ENCODE assay signal across 28 cellular contexts in the genomic region with DNA sequence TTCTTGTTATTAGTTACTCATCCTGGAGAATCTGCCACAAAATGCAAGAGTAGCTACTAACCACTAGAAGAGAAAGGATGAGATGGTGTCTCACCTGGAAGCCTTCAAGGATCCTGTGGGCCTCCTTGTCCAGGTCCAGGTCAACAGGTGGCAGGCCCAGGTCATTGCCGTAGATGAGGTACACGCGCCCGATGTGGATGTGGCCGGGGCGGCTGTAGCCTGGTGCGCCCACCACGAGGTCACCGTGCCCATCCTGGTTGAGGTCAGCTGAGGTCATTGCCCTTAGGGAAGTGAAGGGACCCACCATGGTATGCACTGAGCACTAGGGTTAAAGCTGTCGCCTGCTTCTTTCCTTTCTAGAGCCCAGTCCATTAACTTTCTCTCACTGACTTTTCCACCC.
"Had no signal": no experiment of that assay in that cellular context is flagged by ENCODE, and none has a peak within 500 bp of the region (broad histone marks: within the 10 kb centered on the region; RNA-seq: fewer than 3 reads in every experiment).

No MANE protein-coding gene starts in this region.

- H3K4me3 ChIP-seq: adrenal gland, body of pancreas, breast epithelium had no signal

- DNase-seq: activated B cell treated with CpG ODN at 0.5 μM for 24 hours; activated CD4-positive, alpha-beta memory T cell treated with anti-CD3 and anti-CD28 coated beads for 36 hours; activated CD4-positive, alpha-beta T cell treated with anti-CD3 and anti-CD28 coated beads for 4 hours; activated CD4-positive, alpha-beta T cell treated with anti-CD3 and anti-CD28 coated beads, Interleukin-2, amount 10 ng/mL, durations not matched to agents 24 days and 14 days; activated CD4-positive, alpha-beta T cell treated with anti-CD3 and anti-CD28 coated beads, Interleukin-2, amount 50 U/mL, for 1 hour; activated CD4-positive, alpha-beta T cell treated with anti-CD3 and anti-CD28 coated beads, Interleukin-2, amount 50 U/mL, for 4 hours; activated CD4-positive, CD25-positive, alpha-beta regulatory T cell treated with anti-CD3 and anti-CD28 coated beads, Interleukin-2, amount 50 U/mL, for 72 hours; activated CD8-positive, alpha-beta memory T cell treated with anti-CD3 and anti-CD28 coated beads, Interleukin-2, amount 50 U/mL, for 4 hours; activated CD8-positive, alpha-beta T cell treated with anti-CD3 and anti-CD28 coated beads for 36 hours; activated gamma-delta T cell treated with Interleukin-2 at 50 U/mL for 16 hours; activated naive CD4-positive, alpha-beta T cell; activated naive CD4-positive, alpha-beta T cell treated with anti-CD3 and anti-CD28 coated beads for 36 hours; activated naive CD4-positive, alpha-beta T cell treated with anti-CD3 and anti-CD28 coated beads, Interleukin-2, amount 50 U/mL, for 16 hours; activated naive CD8-positive, alpha-beta T cell treated with anti-CD3 and anti-CD28 coated beads for 36 hours; activated T-cell treated with anti-CD3 and anti-CD28 coated beads for 4 hours; activated T-cell treated with anti-CD3 and anti-CD28 coated beads, Interleukin-2, amount 50 U/mL, for 1 hour; activated T-cell treated with anti-CD3 and anti-CD28 coated beads, Interleukin-2, amount 50 U/mL, for 4 hours; activated T-cell treated with anti-CD3 and anti-CD28 coated beads, Interleukin-2, amount 50 U/mL, for 72 hours; adrenal gland; amniotic stem cell; aorta; body of pancreas; brain microvascular endothelial cell; central memory CD4-positive, alpha-beta T cell; T-helper 1 cell; T-helper 9 cell had no signal

- H3K9me3 ChIP-seq: adrenal gland, body of pancreas, breast epithelium had no signal

- H3K27ac ChIP-seq: adrenal gland, body of pancreas, brain microvascular endothelial cell, breast epithelium, VCaP had no signal

- H3K27me3 ChIP-seq: adrenal gland, body of pancreas, brain microvascular endothelial cell, breast epithelium had no signal

- H3K36me3 ChIP-seq: adrenal gland, brain microvascular endothelial cell, breast epithelium had no signal

- H3K4me1 ChIP-seq: adrenal gland, body of pancreas, breast epithelium had no signal
